In genomic region chr17:71921726-71922320, GRCh38 we compare ENCODE assay signal across 16 cellular contexts.
DNase-seq lines count a peak whose midpoint lies in the region; ATAC-seq and TF ChIP-seq lines count a peak whose summit lies in the region.
"Had no signal": no experiment of that assay in that cellular context is flagged by ENCODE, and none has a peak within 500 bp of the region (broad histone marks: within the 10 kb centered on the region; RNA-seq: fewer than 3 reads in every experiment).

No MANE protein-coding gene starts in this region.

- no peak overlapping the region for H3K27ac ChIP-seq in esophagus squamous epithelium
- H3K27ac ChIP-seq: coronary artery, neural progenitor cell, upper lobe of right lung had no signal

- no peak overlapping the region for H3K4me3 Mint-ChIP-seq in activated CD4-positive, alpha-beta T cell treated with anti-CD3 and anti-CD28 coated beads, Interleukin-2, amount 10 ng/mL, durations not matched to agents 24 days and 14 days
- H3K4me3 Mint-ChIP-seq in natural killer cell treated with Interleukin-12 subunit alpha and Interleukin-12 subunit beta and Interleukin-15 and Interleukin-18, amount 100 ng/mL, for 72 hours, result no peak overlapping the region
- H3K4me3 Mint-ChIP-seq: activated B cell treated with CpG ODN at 0.5 μM for 24 hours, neural progenitor cell had no signal

- H3K4me1 ChIP-seq in esophagus squamous epithelium, result no peaks in the 10 kb centered on the region
- H3K4me1 ChIP-seq: neural progenitor cell, upper lobe of right lung had no signal

- no peaks in the 10 kb centered on the region for H3K9me3 ChIP-seq in esophagus squamous epithelium
- H3K9me3 ChIP-seq: upper lobe of right lung had no signal

- no peaks in the 10 kb centered on the region for H3K36me3 ChIP-seq in esophagus squamous epithelium
- H3K36me3 ChIP-seq: neural progenitor cell, upper lobe of right lung had no signal

- TF ChIP-seq POLR2A in esophagus squamous epithelium (IDR thresholded peaks at IDR 0.05), result no peak

- TF ChIP-seq CTCF in astrocyte of the spinal cord (IDR thresholded peaks at IDR 0.05; ENCODE audit: low read depth, low read length) (no peak), foreskin fibroblast (IDR thresholded peaks at IDR 0.05; ENCODE audit: low read depth, low read length) (no peak), esophagus squamous epithelium (IDR thresholded peaks at IDR 0.05) (no peak)

- 75 to 81% methylated on average over 2 of the region's 2 CpGs for WGBS in esophagus squamous epithelium, 2 donors

- no peaks in the 10 kb centered on the region for H3K27me3 Mint-ChIP-seq in activated CD4-positive, alpha-beta T cell treated with anti-CD3 and anti-CD28 coated beads, Interleukin-2, amount 10 ng/mL, durations not matched to agents 24 days and 14 days
- H3K27me3 Mint-ChIP-seq in natural killer cell treated with Interleukin-12 subunit alpha and Interleukin-12 subunit beta and Interleukin-15 and Interleukin-18, amount 100 ng/mL, for 72 hours, result no peaks in the 10 kb centered on the region
- H3K27me3 Mint-ChIP-seq: activated B cell treated with CpG ODN at 0.5 μM for 24 hours had no signal

- H3K27me3 ChIP-seq in esophagus squamous epithelium, result no peaks in the 10 kb centered on the region
- H3K27me3 ChIP-seq: neural progenitor cell, upper lobe of right lung had no signal

- peaks cover 7% of the 10 kb centered on the region for H3K9me3 Mint-ChIP-seq in activated CD4-positive, alpha-beta T cell treated with anti-CD3 and anti-CD28 coated beads, Interleukin-2, amount 10 ng/mL, durations not matched to agents 24 days and 14 days
- H3K9me3 Mint-ChIP-seq in natural killer cell treated with Interleukin-12 subunit alpha and Interleukin-12 subunit beta and Interleukin-15 and Interleukin-18, amount 100 ng/mL, for 72 hours, result peaks cover 7% of the 10 kb centered on the region
- H3K9me3 Mint-ChIP-seq: neural progenitor cell had no signal

- in situ Hi-C loops in astrocyte of the spinal cord (cut with HindIII; ENCODE audit: low sequenced_read_pairs), result no loop called here

- intact Hi-C loops in activated CD4-positive, alpha-beta T cell treated with anti-CD3 and anti-CD28 coated beads, Interleukin-2, amount 10 ng/mL, durations not matched to agents 24 days and 14 days (cut with micrococcal nuclease), result no loop called here
- intact Hi-C loops in esophagus squamous epithelium (cut with DNase I), result no loop called here

- H3K4me1 Mint-ChIP-seq in activated CD4-positive, alpha-beta T cell treated with anti-CD3 and anti-CD28 coated beads, Interleukin-2, amount 10 ng/mL, durations not matched to agents 24 days and 14 days, result peaks cover 3% of the 10 kb centered on the region
- peaks cover 4 to 7% of the 10 kb centered on the region in 2 donors for H3K4me1 Mint-ChIP-seq in natural killer cell treated with Interleukin-12 subunit alpha and Interleukin-12 subunit beta and Interleukin-15 and Interleukin-18, amount 100 ng/mL, for 72 hours (ENCODE audit: low read depth in 2 of 2)
- H3K4me1 Mint-ChIP-seq: activated B cell treated with CpG ODN at 0.5 μM for 24 hours, neural progenitor cell had no signal

- H3K36me3 Mint-ChIP-seq in activated CD4-positive, alpha-beta T cell treated with anti-CD3 and anti-CD28 coated beads, Interleukin-2, amount 10 ng/mL, durations not matched to agents 24 days and 14 days (ENCODE audit: low read depth), result no peaks in the 10 kb centered on the region
- H3K36me3 Mint-ChIP-seq in natural killer cell treated with Interleukin-12 subunit alpha and Interleukin-12 subunit beta and Interleukin-15 and Interleukin-18, amount 100 ng/mL, for 72 hours, result no peaks in the 10 kb centered on the region
- H3K36me3 Mint-ChIP-seq: neural progenitor cell had no signal

- ATAC-seq in HG03442 (IDR thresholded peaks at IDR 0.05; ENCODE audit: unreplicated experiment), result peak; percentile 52
- ATAC-seq in natural killer cell treated with Interleukin-12 subunit alpha and Interleukin-12 subunit beta and Interleukin-15 and Interleukin-18, amount 100 ng/mL, for 72 hours, result peak; percentile 65 to 89
- no peak for ATAC-seq in HG03354 (IDR thresholded peaks at IDR 0.05; ENCODE audit: poor library complexity, severe bottlenecking, unreplicated experiment)
- ATAC-seq: upper lobe of right lung had no signal

- DNase-seq in activated CD4-positive, alpha-beta T cell treated with anti-CD3 and anti-CD28 coated beads, Interleukin-2, amount 10 ng/mL, durations not matched to agents 24 days and 14 days, result no peak
- no peak for DNase-seq in activated CD4-positive, alpha-beta T cell treated with anti-CD3 and anti-CD28 coated beads for 1 hour
- DNase-seq in astrocyte of the spinal cord (ENCODE audit: low read depth, low spot score) (peak; percentile 49), foreskin fibroblast (no peak), esophagus squamous epithelium (lab: John Stamatoyannopoulos, UW) (no peak)
- DNase-seq in natural killer cell treated with Interleukin-12 subunit alpha and Interleukin-12 subunit beta and Interleukin-15 and Interleukin-18, amount 100 ng/mL, for 72 hours (ENCODE audit: low spot score), result no peak
- DNase-seq: activated B cell treated with CpG ODN at 0.5 μM for 24 hours; activated effector memory CD4-positive, alpha-beta T cell treated with Interleukin-2 at 50 U/mL for 16 hours; kidney; NCI-H524; SHP77 treated with DMSO at 0.1 percent for 48 hours; upper lobe of right lung had no signal

- peak overlapping the region; percentile 14 for H3K27ac Mint-ChIP-seq in activated CD4-positive, alpha-beta T cell treated with anti-CD3 and anti-CD28 coated beads, Interleukin-2, amount 10 ng/mL, durations not matched to agents 24 days and 14 days
- H3K27ac Mint-ChIP-seq in natural killer cell treated with Interleukin-12 subunit alpha and Interleukin-12 subunit beta and Interleukin-15 and Interleukin-18, amount 100 ng/mL, for 72 hours, result no peak overlapping the region
- H3K27ac Mint-ChIP-seq: activated B cell treated with CpG ODN at 0.5 μM for 24 hours, neural progenitor cell had no signal

- H3K4me3 ChIP-seq in astrocyte of the spinal cord (ENCODE audit: low read depth, low read length), result no peak overlapping the region
- no peak overlapping the region for H3K4me3 ChIP-seq in foreskin fibroblast (ENCODE audit: low read depth in 1 of 2, low read length in 2 of 2)
- no peak overlapping the region for H3K4me3 ChIP-seq in esophagus squamous epithelium
- H3K4me3 ChIP-seq: coronary artery, neural progenitor cell, upper lobe of right lung had no signal
